Comparison of ENCODE assay signal across 8 cellular contexts in the genomic region with DNA sequence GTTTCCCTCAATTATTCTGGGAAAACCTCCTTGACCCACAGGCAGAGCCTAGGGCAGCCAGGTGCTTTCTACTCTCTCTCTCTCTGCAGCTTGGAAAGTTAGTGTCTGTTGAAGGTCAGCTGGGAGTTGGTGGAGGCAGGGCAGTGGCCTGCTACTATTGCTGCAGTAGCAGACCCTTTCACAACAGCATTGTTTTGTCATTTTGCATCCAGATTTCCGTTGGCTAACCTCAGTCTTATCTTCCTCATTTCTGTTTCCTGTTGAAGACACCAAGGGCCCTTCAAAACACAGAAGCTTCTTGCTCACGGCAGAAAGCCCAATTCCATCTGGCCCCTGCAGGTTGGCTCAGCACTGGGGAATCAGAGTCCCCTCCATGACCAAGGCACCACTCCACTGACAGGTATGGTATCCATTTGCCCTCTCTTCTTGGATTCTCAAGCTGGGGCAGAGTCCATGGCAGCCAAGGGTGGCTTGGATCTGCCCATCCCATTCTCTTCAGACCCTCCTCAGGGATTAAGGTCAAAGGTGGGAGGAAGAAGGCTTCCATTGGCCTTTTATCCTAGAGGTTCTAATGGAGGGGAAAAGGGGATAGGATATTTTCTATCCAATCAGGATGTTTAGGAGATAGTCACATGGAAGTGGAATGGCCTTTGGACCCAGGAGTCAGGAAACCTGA. TPM values are rescaled to one million over a fixed set of nuclear protein-coding genes. Genes with fewer than 3 reads are reported as not detected.
DNase-seq lines count a peak whose midpoint lies in the region; ATAC-seq, FAIRE-seq and TF ChIP-seq lines count a peak whose summit lies in the region.

No MANE protein-coding gene starts in this region.

- WGBS in lung, 2 donors: 23 to 24% methylated on average over 2 of the region's 2 CpGs

- peak; percentile 98 for FAIRE-seq in GM12892 (lab: Jason Lieb, UNC)

- H3K4me1 ChIP-seq in lung (ENCODE audit: control insufficient read depth in 2 of 2, insufficient read depth in 2 of 2, low read length in 2 of 2): no peaks in the 10 kb centered on the region

- no peak for TF ChIP-seq CTCF in lung (IDR thresholded peaks at IDR 0.05; ENCODE audit: control extremely low read depth, extremely low read depth)

- peak overlapping the region in 1 of 2 donors; percentile 21 for H3K27ac ChIP-seq in lung (ENCODE audit: low read depth in 1 of 2, low read length in 1 of 2)

- ATAC-seq in HG02588 (IDR thresholded peaks at IDR 0.05; ENCODE audit: unreplicated experiment) (peak; percentile 39), lung (ENCODE audit: insufficient read depth, low FRiP score) (peak; percentile 54), HG02981 (IDR thresholded peaks at IDR 0.05; ENCODE audit: unreplicated experiment) (no peak), HG03045 (IDR thresholded peaks at IDR 0.05; ENCODE audit: unreplicated experiment) (no peak)

- TF ChIP-seq POLR2A in GM12892 (IDR thresholded peaks at IDR 0.05; ENCODE audit: low read depth, low read length): peak; percentile 53; the same call in 1 of the 2 replicates

- no peak overlapping the region for H3K4me3 ChIP-seq in lung

- no peak for DNase-seq in GM12892 (ENCODE audit: insufficient read length)
- DNase-seq in SIG-M5 (lab: John Stamatoyannopoulos, UW): peak; percentile 83
- DNase-seq in lung (ENCODE audit: low spot score): no peak
- DNase-seq in effector CD8-positive, alpha-beta T cell (lab: John Stamatoyannopoulos, UW): no peak
- no peak for DNase-seq in COR-L47 (lab: John Stamatoyannopoulos, UW)

- H3K9me3 ChIP-seq in lung (ENCODE audit: control insufficient read depth in 2 of 2, insufficient read depth in 1 of 2, low read length in 1 of 2): no peaks in the 10 kb centered on the region

- H3K36me3 ChIP-seq in lung (ENCODE audit: control insufficient read depth in 2 of 2, insufficient read depth in 2 of 2, low read length in 2 of 2): no peaks in the 10 kb centered on the region

- H3K27me3 ChIP-seq in lung (ENCODE audit: control insufficient read depth, insufficient read depth): no peaks in the 10 kb centered on the region

RNA-seq across cellular contexts. Expression of gene VSIG4, which starts 24.6 kb away (rescaled TPM):
- polyA plus RNA-seq in GM12892 (2012; ENCODE audit: missing spikeins): not detected
- 100 to 1,000 TPM in 1 of 2 donors, 10 to 100 TPM in 1; 13.7 to 226 TPM for total RNA-seq in lung
- polyA plus RNA-seq in lung: 100 to 1,000 TPM in 1 of 2 donors, 10 to 100 TPM in 1; 82.2 to 255 TPM

Comparison
In these comparisons a context has a peak if more than half of its experiments do, and no peak if none do; other contexts are left out.
1. ATAC-seq: peak in HG02588 (single experiment) and lung (single experiment); none in HG02981 (single experiment) and HG03045 (single experiment).